ENCODE assay signal across 15 cellular contexts in the genomic region with DNA sequence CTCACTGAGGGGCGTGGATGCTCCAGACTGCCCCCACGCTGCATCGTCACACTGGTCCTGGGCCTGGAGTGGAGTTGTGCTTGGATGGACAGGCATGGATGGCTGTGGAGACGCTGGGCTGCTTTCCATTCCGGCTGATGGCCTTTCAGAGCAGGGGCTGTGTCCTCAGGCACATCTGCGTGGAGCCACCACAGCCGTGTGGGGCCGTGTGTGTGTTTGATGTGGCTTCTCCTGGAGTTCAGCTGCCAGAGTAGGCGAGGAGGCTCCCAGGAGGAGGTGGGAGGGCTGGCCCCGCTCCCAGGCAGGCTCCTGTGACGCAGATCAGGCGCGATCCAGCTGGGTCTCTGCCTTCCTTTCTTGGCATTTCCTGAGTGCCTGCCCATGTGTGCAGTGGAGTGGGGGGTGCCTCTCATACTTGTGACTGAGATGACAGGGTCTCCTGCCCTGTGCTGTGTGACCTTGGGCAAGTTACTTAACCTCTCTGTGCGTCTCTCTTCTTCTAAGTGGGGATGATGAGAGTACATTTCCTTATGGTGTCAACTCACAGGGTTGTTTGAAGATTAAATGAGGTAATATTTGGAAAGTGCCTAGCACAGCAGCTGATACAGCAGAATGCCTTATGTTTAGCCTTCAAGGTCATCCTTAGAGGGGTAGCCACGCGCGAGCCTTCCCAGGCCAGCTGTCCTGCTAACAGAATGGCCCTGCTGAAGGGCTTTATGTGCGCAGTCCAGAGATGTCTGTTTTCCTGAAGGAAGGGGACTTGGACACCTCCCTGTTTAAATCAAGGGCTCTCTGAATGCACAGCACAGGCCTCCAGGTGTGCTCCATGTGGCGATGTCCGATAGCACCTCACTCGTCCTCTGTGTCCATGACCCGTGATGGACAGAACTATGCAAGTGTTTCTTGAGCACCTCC. TPM values are rescaled to one million over a fixed set of nuclear protein-coding genes. Genes with fewer than 3 reads are reported as not detected.
"Had no signal": no experiment of that assay in that cellular context is flagged by ENCODE, and none has a peak within 500 bp of the region (broad histone marks: within the 10 kb centered on the region; RNA-seq: fewer than 3 reads in every experiment).

No MANE protein-coding gene starts in this region.

- H3K9me3 Mint-ChIP-seq: activated B cell treated with CpG ODN at 0.5 μM for 24 hours; activated CD4-positive, alpha-beta T cell treated with anti-CD3 and anti-CD28 coated beads, Interleukin-2, amount 10 ng/mL, durations not matched to agents 24 days and 14 days; activated T-helper 1 cell treated with anti-CD3 and anti-CD28 coated beads, Interleukin-12 subunit alpha, Interleukin-12 subunit beta, Interleukin-2, Interleukin-4 antibody, amounts not matched to agents 30 ng/mL and 10 ng/mL and 1 ng/mL, durations not matched to agents 14 hours and 24 hours and 36 hours; T-helper 1 cell treated with Interleukin-12 subunit alpha and Interleukin-12 subunit beta and Interleukin-4 antibody, amounts not matched to agents 30 μg/mL and 1 μg/mL, for 36 hours had no signal

- H3K4me3 ChIP-seq: coronary artery, stomach, tibial artery had no signal

- H3K4me1 Mint-ChIP-seq: activated B cell treated with CpG ODN at 0.5 μM for 24 hours had no signal

- H3K4me1 ChIP-seq: tibial artery had no signal

- H3K27ac ChIP-seq: coronary artery, stomach, tibial artery had no signal

- H3K36me3 ChIP-seq: stomach, tibial artery had no signal

- H3K4me3 Mint-ChIP-seq: activated B cell treated with CpG ODN at 0.5 μM for 24 hours; activated CD4-positive, alpha-beta T cell treated with anti-CD3 and anti-CD28 coated beads, Interleukin-2, amount 10 ng/mL, durations not matched to agents 24 days and 14 days; activated T-helper 1 cell treated with anti-CD3 and anti-CD28 coated beads, Interleukin-12 subunit alpha, Interleukin-12 subunit beta, Interleukin-2, Interleukin-4 antibody, amounts not matched to agents 30 ng/mL and 10 ng/mL and 1 ng/mL, durations not matched to agents 14 hours and 24 hours and 36 hours; naive B cell; T-helper 1 cell treated with Interleukin-12 subunit alpha and Interleukin-12 subunit beta and Interleukin-4 antibody, amounts not matched to agents 30 μg/mL and 1 μg/mL, for 36 hours had no signal

- DNase-seq: activated B cell treated with CpG ODN at 0.5 μM for 24 hours; activated CD4-positive, alpha-beta T cell treated with anti-CD3 and anti-CD28 coated beads, Interleukin-2, amount 10 ng/mL, durations not matched to agents 24 days and 14 days; activated naive CD4-positive, alpha-beta T cell; effector memory CD4-positive, alpha-beta T cell; midbrain; naive B cell; nucleus accumbens; stimulated activated CD4-positive, alpha-beta T cell treated with anti-CD3 and anti-CD28 coated beads, Interleukin-4, amount 100 ng/mL, for 1 hour; stomach had no signal

- H3K9me3 ChIP-seq: stomach, tibial artery had no signal

- H3K27ac Mint-ChIP-seq: activated B cell treated with CpG ODN at 0.5 μM for 24 hours; activated CD4-positive, alpha-beta T cell treated with anti-CD3 and anti-CD28 coated beads, Interleukin-2, amount 10 ng/mL, durations not matched to agents 24 days and 14 days; activated T-helper 1 cell treated with anti-CD3 and anti-CD28 coated beads, Interleukin-12 subunit alpha, Interleukin-12 subunit beta, Interleukin-2, Interleukin-4 antibody, amounts not matched to agents 30 ng/mL and 10 ng/mL and 1 ng/mL, durations not matched to agents 14 hours and 24 hours and 36 hours; T-helper 1 cell treated with Interleukin-12 subunit alpha and Interleukin-12 subunit beta and Interleukin-4 antibody, amounts not matched to agents 30 μg/mL and 1 μg/mL, for 36 hours had no signal

RNA-seq across cellular contexts. Expression of gene B3GAT1, which starts 46.8 kb away (rescaled TPM):
- total RNA-seq: activated B cell treated with CpG ODN at 0.5 μM for 24 hours, pulmonary artery endothelial cell had no signal
- polyA plus RNA-seq: fibroblast of lung had no signal
